In the genomic region with DNA sequence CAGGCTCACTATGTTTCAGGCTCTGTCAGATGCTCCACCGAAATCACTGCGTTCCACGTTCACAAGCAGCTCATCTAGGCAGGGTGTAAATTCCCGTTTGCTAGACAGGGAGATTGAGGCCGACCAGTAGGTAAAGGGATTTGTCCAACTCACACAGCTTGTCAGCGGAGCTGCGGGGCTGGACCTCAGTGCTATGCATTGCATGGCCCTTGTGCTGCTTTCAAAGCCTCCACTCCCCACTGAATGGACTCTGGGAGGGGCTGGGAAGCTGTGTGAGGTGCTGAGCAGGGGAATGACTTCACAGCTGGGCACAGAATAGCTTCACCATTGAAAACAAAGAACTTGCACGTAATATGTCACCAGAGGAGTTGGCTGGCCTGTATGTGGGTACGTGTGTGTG, we compare ENCODE assay signal across 34 cellular contexts. TPM values are rescaled to one million over a fixed set of nuclear protein-coding genes. Genes with fewer than 3 reads are reported as not detected.
"Had no signal": no experiment of that assay in that cellular context is flagged by ENCODE, and none has a peak within 500 bp of the region (broad histone marks: within the 10 kb centered on the region; RNA-seq: fewer than 3 reads in every experiment).

No MANE protein-coding gene starts in this region.

- H3K9me3 ChIP-seq: ascending aorta, breast epithelium, colonic mucosa, esophagus squamous epithelium, gastroesophageal sphincter had no signal

- H3K4me1 Mint-ChIP-seq: activated B cell treated with CpG ODN at 0.5 μM for 24 hours; activated naive CD4-positive, alpha-beta T cell treated with anti-CD3 and anti-CD28 coated beads, Interleukin-2, amount 10 ng/mL, durations not matched to agents 7 days and 5 days; activated naive CD8-positive, alpha-beta T cell treated with anti-CD3 and anti-CD28 coated beads, Interleukin-2, amount 10 ng/mL, durations not matched to agents 7 days and 5 days; T-helper 17 cell had no signal

- H3K27me3 ChIP-seq: ascending aorta, colonic mucosa had no signal

- H3K9me3 Mint-ChIP-seq: activated B cell treated with CpG ODN at 0.5 μM for 24 hours; activated CD8-positive, alpha-beta T cell treated with anti-CD3 and anti-CD28 coated beads for 36 hours; activated naive CD4-positive, alpha-beta T cell treated with anti-CD3 and anti-CD28 coated beads, Interleukin-2, amount 10 ng/mL, durations not matched to agents 7 days and 5 days; activated naive CD4-positive, alpha-beta T cell treated with anti-CD3 and anti-CD28 coated beads, Interleukin-2, amount 50 U/mL, for 72 hours; activated naive CD8-positive, alpha-beta T cell treated with anti-CD3 and anti-CD28 coated beads, Interleukin-2, amount 10 ng/mL, durations not matched to agents 7 days and 5 days; activated T-cell treated with anti-CD3 and anti-CD28 coated beads, Interleukin-2, amount 50 U/mL, for 72 hours; T-helper 2 cell treated with Interferon-gamma antibody and Interleukin-4, amounts not matched to agents 5 μg/mL and 100 μg/mL, for 36 hours had no signal

- H3K36me3 Mint-ChIP-seq: activated naive CD4-positive, alpha-beta T cell treated with anti-CD3 and anti-CD28 coated beads, Interleukin-2, amount 10 ng/mL, durations not matched to agents 7 days and 5 days; activated naive CD4-positive, alpha-beta T cell treated with anti-CD3 and anti-CD28 coated beads, Interleukin-2, amount 50 U/mL, for 72 hours; activated naive CD8-positive, alpha-beta T cell treated with anti-CD3 and anti-CD28 coated beads, Interleukin-2, amount 10 ng/mL, durations not matched to agents 7 days and 5 days had no signal

- H3K4me3 ChIP-seq: ascending aorta, breast epithelium, cardiac muscle cell, colonic mucosa, esophagus squamous epithelium, gastroesophageal sphincter had no signal

- DNase-seq: activated B cell treated with CpG ODN at 0.5 μM for 24 hours; activated CD4-positive, alpha-beta T cell treated with anti-CD3 and anti-CD28 coated beads for 48 hours; activated CD4-positive, alpha-beta T cell treated with anti-CD3 and anti-CD28 coated beads, Interleukin-2, amount 50 U/mL, for 1 hour; activated CD4-positive, alpha-beta T cell treated with anti-CD3 and anti-CD28 coated beads, Interleukin-2, amount 50 U/mL, for 48 hours; activated CD8-positive, alpha-beta memory T cell treated with anti-CD3 and anti-CD28 coated beads for 24 hours; activated CD8-positive, alpha-beta T cell treated with anti-CD3 and anti-CD28 coated beads for 36 hours; activated gamma-delta T cell; activated naive CD4-positive, alpha-beta T cell; activated naive CD4-positive, alpha-beta T cell treated with anti-CD3 and anti-CD28 coated beads, Interleukin-2, amount 10 ng/mL, durations not matched to agents 7 days and 5 days; activated naive CD8-positive, alpha-beta T cell treated with anti-CD3 and anti-CD28 coated beads, Interleukin-2, amount 10 ng/mL, durations not matched to agents 7 days and 5 days; activated T-cell treated with anti-CD3 and anti-CD28 coated beads, Interleukin-2, amount 50 U/mL, for 72 hours; central memory CD4-positive, alpha-beta T cell; cerebellar nuclear complex; colonic mucosa; effector CD8-positive, alpha-beta T cell; esophagus squamous epithelium; foreskin melanocyte; head of caudate nucleus; T-helper 1 cell; T-helper 17 cell; T1000; WERI-Rb-1 had no signal

- H3K27me3 Mint-ChIP-seq: brain had no signal

- H3K36me3 ChIP-seq: ascending aorta, breast epithelium, cardiac muscle cell, colonic mucosa, esophagus squamous epithelium, gastroesophageal sphincter, WERI-Rb-1 had no signal

- H3K4me3 Mint-ChIP-seq: activated B cell treated with CpG ODN at 0.5 μM for 24 hours; activated CD8-positive, alpha-beta T cell treated with anti-CD3 and anti-CD28 coated beads for 36 hours; activated naive CD4-positive, alpha-beta T cell treated with anti-CD3 and anti-CD28 coated beads, Interleukin-2, amount 10 ng/mL, durations not matched to agents 7 days and 5 days; activated naive CD8-positive, alpha-beta T cell treated with anti-CD3 and anti-CD28 coated beads, Interleukin-2, amount 10 ng/mL, durations not matched to agents 7 days and 5 days; activated T-cell treated with anti-CD3 and anti-CD28 coated beads, Interleukin-2, amount 50 U/mL, for 72 hours; brain; T-helper 17 cell; T-helper 2 cell treated with Interferon-gamma antibody and Interleukin-4, amounts not matched to agents 5 μg/mL and 100 μg/mL, for 36 hours had no signal

- H3K4me1 ChIP-seq: ascending aorta, breast epithelium, colonic mucosa, esophagus squamous epithelium, gastroesophageal sphincter had no signal

- H3K27ac Mint-ChIP-seq: activated B cell treated with CpG ODN at 0.5 μM for 24 hours; activated CD8-positive, alpha-beta T cell treated with anti-CD3 and anti-CD28 coated beads for 36 hours; activated naive CD4-positive, alpha-beta T cell treated with anti-CD3 and anti-CD28 coated beads, Interleukin-2, amount 10 ng/mL, durations not matched to agents 7 days and 5 days; activated naive CD4-positive, alpha-beta T cell treated with anti-CD3 and anti-CD28 coated beads, Interleukin-2, amount 50 U/mL, for 72 hours; activated naive CD8-positive, alpha-beta T cell treated with anti-CD3 and anti-CD28 coated beads, Interleukin-2, amount 10 ng/mL, durations not matched to agents 7 days and 5 days; activated T-cell treated with anti-CD3 and anti-CD28 coated beads, Interleukin-2, amount 50 U/mL, for 72 hours; T-helper 17 cell; T-helper 2 cell treated with Interferon-gamma antibody and Interleukin-4, amounts not matched to agents 5 μg/mL and 100 μg/mL, for 36 hours had no signal

- H3K27ac ChIP-seq: ascending aorta, breast epithelium, cardiac muscle cell, colonic mucosa, epithelial cell of prostate, esophagus squamous epithelium, gastroesophageal sphincter, WERI-Rb-1 had no signal

RNA-seq across cellular contexts. Expression of a gene that starts 21.4 kb away (rescaled TPM):
- total RNA-seq: activated B cell treated with CpG ODN at 0.5 μM for 24 hours; activated CD8-positive, alpha-beta T cell treated with anti-CD3 and anti-CD28 coated beads for 36 hours; activated naive CD4-positive, alpha-beta T cell treated with anti-CD3 and anti-CD28 coated beads, Interleukin-2, amount 50 U/mL, for 72 hours; activated naive CD8-positive, alpha-beta T cell treated with anti-CD3 and anti-CD28 coated beads, Interleukin-2, amount 10 ng/mL, durations not matched to agents 7 days and 5 days; activated T-cell treated with anti-CD3 and anti-CD28 coated beads, Interleukin-2, amount 50 U/mL, for 72 hours; ascending aorta; endothelial cell of umbilical vein; esophagus squamous epithelium; fibroblast of villous mesenchyme; glomerular endothelial cell; T-helper 17 cell had no signal
- polyA plus RNA-seq: endothelial cell of umbilical vein, fibroblast of lung had no signal
